14 cellular contexts compared by ENCODE assay signal in the genomic region with DNA sequence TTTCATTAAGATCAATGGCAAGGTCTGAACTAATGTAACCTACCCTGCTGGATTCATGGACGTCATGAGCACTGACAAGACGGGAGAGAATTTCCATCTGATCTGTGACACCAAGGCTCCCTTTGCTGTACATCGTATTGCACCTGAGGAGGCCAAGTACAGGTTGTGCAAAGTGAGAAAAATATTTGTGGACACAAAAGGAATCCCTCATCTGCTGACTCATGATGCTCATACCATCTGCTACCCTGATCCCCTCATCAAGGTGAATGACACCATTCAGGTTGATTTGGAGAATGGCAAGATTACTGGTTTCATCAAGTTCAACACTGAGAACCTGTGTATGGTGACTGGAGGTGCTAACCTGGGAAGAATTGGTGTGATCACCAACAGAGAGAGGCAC.
DNase-seq lines count a peak whose midpoint lies in the region; ATAC-seq and TF ChIP-seq lines count a peak whose summit lies in the region.
"Had no signal": no experiment of that assay in that cellular context is flagged by ENCODE, and none has a peak within 500 bp of the region (broad histone marks: within the 10 kb centered on the region; RNA-seq: fewer than 3 reads in every experiment).

No MANE protein-coding gene starts in this region.

- intact Hi-C loops in mammary epithelial cell (cut with micrococcal nuclease) = no loop called here

- no peak overlapping the region for H3K4me3 ChIP-seq in mammary epithelial cell (replicated peaks in 1 of 3; ENCODE audit: insufficient read depth in 1 of 3, low read depth in 2 of 3, low read length in 3 of 3)
- H3K4me3 ChIP-seq in trophoblast cell (ENCODE audit: low read depth, low read length) = no peak overlapping the region
- no peak overlapping the region for H3K4me3 ChIP-seq in upper lobe of left lung
- H3K4me3 ChIP-seq: BLaER1 treated with 17β-estradiol and CSF1 and Interleukin-3, amounts not matched to agents 10 nM and 100 nM; GM23338 had no signal

- peak; percentile 8 for DNase-seq in NCI-H82 (lab: John Stamatoyannopoulos, UW)
- no peak for DNase-seq in NCI-H82 treated with DMSO at 0.1 percent for 48 hours (lab: John Stamatoyannopoulos, UW; ENCODE audit: unreplicated experiment)
- peak; percentile 17 for DNase-seq in NCI-H69 (lab: John Stamatoyannopoulos, UW)
- peak; percentile 58 for DNase-seq in mammary epithelial cell
- peak; percentile 57 to 71 for DNase-seq in trophoblast cell
- no peak for DNase-seq in upper lobe of left lung
- DNase-seq in NCI-H774 (lab: John Stamatoyannopoulos, UW) = no peak
- no peak for DNase-seq in NCI-H226
- DNase-seq: Calu3; CD8-positive, alpha-beta T cell; HCEC 1CT; HFFc6 had no signal

- dilution Hi-C loops in mammary epithelial cell (cut with HindIII; ENCODE audit: low sequenced_read_pairs) = no loop called here

- H3K9me3 ChIP-seq in mammary epithelial cell (replicated peaks; ENCODE audit: insufficient read depth, low read length) (no peaks in the 10 kb centered on the region), trophoblast cell (ENCODE audit: insufficient read depth, low read depth, low read length) (no peaks in the 10 kb centered on the region), upper lobe of left lung (no peaks in the 10 kb centered on the region)

- no peak for TF ChIP-seq EP300 in upper lobe of left lung (IDR thresholded peaks at IDR 0.05)

- no peak overlapping the region for H2AK5ac ChIP-seq in trophoblast cell (ENCODE audit: low read length)

- H2BK5ac ChIP-seq in trophoblast cell (ENCODE audit: low read depth, low read length, poor library complexity) = no peak overlapping the region

- no TSS peak for BruUV-seq in mammary epithelial cell (replicated peaks; lab: Mats Ljungman, UMichigan)

- TF ChIP-seq CTCF in mammary epithelial cell (conservative IDR thresholded peaks at IDR 0.05 in 1 of 2, IDR thresholded peaks at IDR 0.05 in 1 of 2; ENCODE audit: extremely low read depth in 1 of 2, insufficient read depth in 1 of 2, low read depth in 1 of 2, low read length in 2 of 2) = no peak
- TF ChIP-seq CTCF in upper lobe of left lung (IDR thresholded peaks at IDR 0.05) = no peak

- CTCF ChIA-PET in mammary epithelial cell (lab: Charles Lee; ENCODE audit: low non-redundant PET) = interaction anchor here (0.6 kb wide), 1 partner anchor 1449 kb away, joined by 3 read pairs; no protein-coding TSS in a partner anchor

- H3K4me2 ChIP-seq in mammary epithelial cell (ENCODE audit: insufficient read depth, low read depth, low read length) = no peak overlapping the region
- H3K4me2 ChIP-seq in trophoblast cell (ENCODE audit: low read length) = no peak overlapping the region
- H3K4me2 ChIP-seq: BLaER1 treated with 17β-estradiol and CSF1 and Interleukin-3, amounts not matched to agents 10 nM and 100 nM; GM23338 had no signal

- in situ Hi-C loops in mammary epithelial cell (cut with MboI; ENCODE audit: low sequenced_read_pairs in 2 of 2) = no loop called here

- H4K8ac ChIP-seq in trophoblast cell (ENCODE audit: low read depth, low read length) = no peak overlapping the region

- H3K4me1 ChIP-seq in mammary epithelial cell (ENCODE audit: insufficient read depth, low read length) (peaks cover 43% of the 10 kb centered on the region), trophoblast cell (ENCODE audit: control insufficient read depth in 1 of 2, insufficient read depth in 2 of 2, low read length in 2 of 2) (peaks cover 10 to 15% of the 10 kb centered on the region in 2 experiments), upper lobe of left lung (peaks cover 0 to 15% (median 8%) of the 10 kb centered on the region in 4 donors)

- no peaks in the 10 kb centered on the region for H3K36me3 ChIP-seq in mammary epithelial cell (ENCODE audit: insufficient read depth, low read length)
- no peaks in the 10 kb centered on the region for H3K36me3 ChIP-seq in trophoblast cell (ENCODE audit: control insufficient read depth in 1 of 2, insufficient read depth in 2 of 2, low read length in 2 of 2)
- H3K36me3 ChIP-seq in upper lobe of left lung = no peaks in the 10 kb centered on the region
- H3K36me3 ChIP-seq: BLaER1 treated with 17β-estradiol and CSF1 and Interleukin-3, amounts not matched to agents 10 nM and 100 nM had no signal

- ATAC-seq in upper lobe of left lung (ENCODE audit: low FRiP score in 2 of 2) = no peak
- ATAC-seq: CD8-positive, alpha-beta T cell; GM23338 had no signal

- H3K23ac ChIP-seq in trophoblast cell (ENCODE audit: low read length) = no peak overlapping the region

- H3K14ac ChIP-seq in trophoblast cell (ENCODE audit: low read length) = no peak overlapping the region

- 44% methylated on average over 3 of the region's 3 CpGs for WGBS in mammary epithelial cell (ENCODE audit: low coverage, missing lambda C conversion rate)
- no CpG with 5 or more reads among the region's 3 CpGs for WGBS in trophoblast cell (ENCODE audit: extremely low coverage, insufficient coverage, insufficient read length)
- 81 to 93% methylated on average over 3 of the region's 3 CpGs for WGBS in upper lobe of left lung, 2 donors

- no peak overlapping the region for H3K18ac ChIP-seq in trophoblast cell (ENCODE audit: low read length)

- H3K79me1 ChIP-seq in trophoblast cell (ENCODE audit: low read length) = peaks cover 6% of the 10 kb centered on the region

- H3K4ac ChIP-seq in trophoblast cell (ENCODE audit: low read depth, low read length) = no peak overlapping the region

- H3K27me3 ChIP-seq in mammary epithelial cell (ENCODE audit: insufficient read depth, low read length) = no peaks in the 10 kb centered on the region
- H3K27me3 ChIP-seq in trophoblast cell (ENCODE audit: insufficient read depth, low read length) = no peaks in the 10 kb centered on the region
- no peaks in the 10 kb centered on the region for H3K27me3 ChIP-seq in upper lobe of left lung
- H3K27me3 ChIP-seq: BLaER1 treated with 17β-estradiol and CSF1 and Interleukin-3, amounts not matched to agents 10 nM and 100 nM had no signal

- H4K20me1 ChIP-seq in mammary epithelial cell (ENCODE audit: insufficient read depth, low read length) = no peaks in the 10 kb centered on the region
- H4K20me1 ChIP-seq: BLaER1 treated with 17β-estradiol and CSF1 and Interleukin-3, amounts not matched to agents 10 nM and 100 nM had no signal

- H2BK12ac ChIP-seq in trophoblast cell (ENCODE audit: low read length) = no peak overlapping the region

- H3K79me2 ChIP-seq in mammary epithelial cell (ENCODE audit: insufficient read depth, low read length) = no peaks in the 10 kb centered on the region
- H3K79me2 ChIP-seq in trophoblast cell (ENCODE audit: control insufficient read depth, insufficient read depth, low read length, poor library complexity) = no peaks in the 10 kb centered on the region

- no peak for TF ChIP-seq POLR2A in upper lobe of left lung (IDR thresholded peaks at IDR 0.05)

- no peak overlapping the region for H2AFZ ChIP-seq in mammary epithelial cell (ENCODE audit: low read depth, low read length)
- H2AFZ ChIP-seq in trophoblast cell (ENCODE audit: insufficient read depth, low read length, poor library complexity) = no peak overlapping the region
- H2AFZ ChIP-seq: GM23338 had no signal

- H3K27ac ChIP-seq in mammary epithelial cell (ENCODE audit: insufficient read depth, low read depth, low read length) (no peak overlapping the region), trophoblast cell (ENCODE audit: low read depth, low read length) (no peak overlapping the region), upper lobe of left lung (no peak overlapping the region)
- H3K27ac ChIP-seq: BLaER1 treated with 17β-estradiol and CSF1 and Interleukin-3, amounts not matched to agents 10 nM and 100 nM had no signal

- H2BK120ac ChIP-seq in trophoblast cell (ENCODE audit: insufficient read depth, low read length, poor library complexity) = no peak overlapping the region

- H4K91ac ChIP-seq in trophoblast cell (ENCODE audit: low read depth, low read length) = no peak overlapping the region

- H3K9ac ChIP-seq in mammary epithelial cell (ENCODE audit: insufficient read depth, low read length) (no peak overlapping the region), trophoblast cell (ENCODE audit: low read length) (no peak overlapping the region)
- H3K9ac ChIP-seq: BLaER1 treated with 17β-estradiol and CSF1 and Interleukin-3, amounts not matched to agents 10 nM and 100 nM had no signal

- no peak overlapping the region for H4K12ac ChIP-seq in trophoblast cell (ENCODE audit: low read depth, low read length)

Comparison
In these comparisons a context has a peak if more than half of its experiments do, and no peak if none do; other contexts are left out.
1. DNase-seq: peak in NCI-H82 (single experiment), NCI-H69 (single experiment), mammary epithelial cell (single experiment) and trophoblast cell (2 of 2); none in NCI-H82 treated with DMSO at 0.1 percent for 48 hours (single experiment), upper lobe of left lung (0 of 2), NCI-H774 (single experiment) and NCI-H226 (single experiment).